Comparison of ENCODE assay signal across 8 cellular contexts in the genomic region with DNA sequence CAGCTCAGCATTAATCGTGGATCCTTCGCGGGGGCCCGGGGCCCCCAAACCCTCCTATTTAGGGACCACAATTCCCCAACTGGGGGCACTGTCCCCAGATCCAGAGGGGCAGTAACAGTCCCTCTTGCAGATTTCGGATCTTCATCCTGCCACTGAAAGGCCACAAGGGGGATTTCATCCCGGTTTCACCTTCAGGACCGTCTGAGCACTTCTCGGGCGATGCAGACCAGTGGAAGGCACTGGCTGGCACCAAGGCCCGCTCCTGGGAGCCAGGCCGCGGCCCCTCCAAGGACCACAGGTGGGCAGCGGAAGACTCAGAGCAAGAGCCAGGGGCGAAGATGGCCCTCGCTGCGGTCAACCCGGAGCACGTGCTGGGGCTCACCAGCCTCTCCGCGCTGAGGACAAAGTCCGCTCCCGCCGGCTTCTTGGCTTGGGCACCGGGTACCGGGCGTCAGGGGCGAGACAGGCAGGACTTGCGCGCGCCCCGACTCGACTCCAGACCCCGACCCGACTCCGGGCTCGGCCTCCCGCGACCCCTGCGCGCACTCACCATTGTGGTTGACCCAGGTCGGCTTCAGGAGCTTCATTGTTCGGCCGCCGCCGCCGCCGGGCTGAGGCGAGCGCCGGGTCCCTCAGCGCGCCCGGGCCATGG. TPM values are rescaled to one million over a fixed set of nuclear protein-coding genes. Genes with fewer than 3 reads are reported as not detected.
DNase-seq lines count a peak whose midpoint lies in the region; ATAC-seq and TF ChIP-seq lines count a peak whose summit lies in the region.

No MANE protein-coding gene starts in this region.

- H3K4me1 Mint-ChIP-seq in activated B cell treated with CpG ODN at 0.5 μM for 24 hours (peaks cover 64% of the 10 kb centered on the region), nephron (peaks cover 21% of the 10 kb centered on the region)

- H3K36me3 Mint-ChIP-seq in activated B cell treated with CpG ODN at 0.5 μM for 24 hours (ENCODE audit: low read depth) (peaks cover 20% of the 10 kb centered on the region), nephron (ENCODE audit: low read depth) (peaks cover 7% of the 10 kb centered on the region)

- H3K4me3 Mint-ChIP-seq in activated B cell treated with CpG ODN at 0.5 μM for 24 hours (peak overlapping the region; percentile 90), nephron (peak overlapping the region; percentile 77 to 89 (median 88))

- no peaks in the 10 kb centered on the region for H3K27me3 Mint-ChIP-seq in activated B cell treated with CpG ODN at 0.5 μM for 24 hours
- H3K27me3 Mint-ChIP-seq in nephron (ENCODE audit: low read depth): no peaks in the 10 kb centered on the region

- CTCF ChIA-PET in activated B cell treated with CpG ODN at 0.5 μM for 24 hours (lab: Charles Lee): no interaction called here

- DNase-seq in NCI-H2227 (lab: John Stamatoyannopoulos, UW; ENCODE audit: unreplicated experiment) (peak; percentile 47), NCI-H2227 treated with DMSO at 0.1 percent for 48 hours (lab: John Stamatoyannopoulos, UW) (no peak), activated B cell treated with CpG ODN at 0.5 μM for 24 hours (peak; percentile 34), fibroblast of gingiva (ENCODE audit: low read depth) (peak; percentile 21)

- ATAC-seq in HG03432 (IDR thresholded peaks at IDR 0.05; ENCODE audit: unreplicated experiment) (peak; percentile 15), activated B cell treated with CpG ODN at 0.5 μM for 24 hours (ENCODE audit: low read depth) (no peak), GM19328 (IDR thresholded peaks at IDR 0.05; ENCODE audit: unreplicated experiment) (no peak), HG02610 (IDR thresholded peaks at IDR 0.05; ENCODE audit: unreplicated experiment) (no peak)

- POLR2A ChIA-PET in activated B cell treated with CpG ODN at 0.5 μM for 24 hours (lab: Charles Lee): interaction anchor here (0.6 to 5.3 kb wide), 17 partner anchors 11 to 380 kb away, joined by 3 to 92 read pairs (median 6); partner anchors contain the start of genes C22orf39, CDC45, CLTCL1 and ESS2

- intact Hi-C loops in activated B cell treated with CpG ODN at 0.5 μM for 24 hours (cut with micrococcal nuclease): loop anchor here (5.0 kb wide), 2 partner anchors 201 to 701 kb away; partner anchors contain the start of gene ZDHHC8

- H3K27ac Mint-ChIP-seq in activated B cell treated with CpG ODN at 0.5 μM for 24 hours: peak overlapping the region; percentile 57
- peak overlapping the region; percentile 69 to 74 (median 70) for H3K27ac Mint-ChIP-seq in nephron

- H3K9me3 Mint-ChIP-seq in activated B cell treated with CpG ODN at 0.5 μM for 24 hours: no peaks in the 10 kb centered on the region
- H3K9me3 Mint-ChIP-seq in nephron: no peaks in the 10 kb centered on the region

- TF ChIP-seq CTCF in activated B cell treated with CpG ODN at 0.5 μM for 24 hours (IDR thresholded peaks at IDR 0.05) (no peak), nephron (IDR thresholded peaks at IDR 0.05; ENCODE audit: unreplicated experiment in 3 of 3) (no peak)

RNA-seq across cellular contexts. Expression of gene HIRA, which starts 0.5 kb away (rescaled TPM):
- 29.7 and 32.7 TPM in 2 replicates for total RNA-seq in activated B cell treated with CpG ODN at 0.5 μM for 24 hours

RNA-seq across cellular contexts. Expression of gene MRPL40, which starts 1.3 kb away (rescaled TPM):
- 24.0 and 24.3 TPM in 2 replicates for total RNA-seq in activated B cell treated with CpG ODN at 0.5 μM for 24 hours

RNA-seq across cellular contexts. Expression of gene C22orf39, which starts 16.5 kb away (rescaled TPM):
- 35.7 and 43.0 TPM in 2 replicates for total RNA-seq in activated B cell treated with CpG ODN at 0.5 μM for 24 hours

RNA-seq across cellular contexts. Expression of gene UFD1, which starts 48.0 kb away (rescaled TPM):
- total RNA-seq in activated B cell treated with CpG ODN at 0.5 μM for 24 hours: 54.4 and 65.3 TPM in 2 replicates

RNA-seq across cellular contexts. Expression of gene CDC45, which starts 48.7 kb away (rescaled TPM):
- 3.9 and 4.1 TPM in 2 replicates for total RNA-seq in activated B cell treated with CpG ODN at 0.5 μM for 24 hours
